36 cellular contexts compared by ENCODE assay signal in the genomic region with DNA sequence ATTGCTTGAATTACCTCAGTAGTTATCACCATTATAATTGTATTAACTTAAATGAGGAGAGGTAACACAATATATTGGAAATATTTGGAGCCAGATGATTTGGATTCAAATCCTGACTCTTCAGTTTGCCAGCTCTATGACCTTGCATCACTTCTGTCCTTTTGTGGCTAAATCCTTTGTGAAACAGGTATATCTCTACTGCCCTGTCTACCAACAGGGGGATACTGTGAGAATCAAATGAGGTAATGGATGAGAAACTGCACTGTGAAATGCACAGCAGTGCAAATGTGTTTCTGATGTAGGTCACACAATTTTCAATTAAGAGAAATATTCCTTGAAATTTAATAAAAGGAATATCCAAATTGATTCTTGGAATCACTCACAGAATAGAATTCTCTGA. TPM values are rescaled to one million over a fixed set of nuclear protein-coding genes. Genes with fewer than 3 reads are reported as not detected.
"Had no signal": no experiment of that assay in that cellular context is flagged by ENCODE, and none has a peak within 500 bp of the region (broad histone marks: within the 10 kb centered on the region; RNA-seq: fewer than 3 reads in every experiment).

No MANE protein-coding gene starts in this region.

- ATAC-seq: activated CD8-positive, alpha-beta T cell treated with anti-CD3 and anti-CD28 coated beads for 36 hours; activated naive CD4-positive, alpha-beta T cell treated with anti-CD3 and anti-CD28 coated beads, Interleukin-2, amount 50 U/mL, for 72 hours; activated T-cell treated with anti-CD3 and anti-CD28 coated beads, Interleukin-2, amount 50 U/mL, for 4 hours; activated T-cell treated with anti-CD3 and anti-CD28 coated beads, Interleukin-2, amount 50 U/mL, for 72 hours; activated T-helper 17 cell treated with anti-CD3 and anti-CD28 coated beads, Interleukin-2, amount 50 U/mL, for 72 hours; body of pancreas had no signal

- H3K27ac ChIP-seq: adrenal gland, body of pancreas, brain microvascular endothelial cell, breast epithelium, VCaP had no signal

- DNase-seq: activated B cell treated with CpG ODN at 0.5 μM for 24 hours; activated CD4-positive, alpha-beta memory T cell treated with anti-CD3 and anti-CD28 coated beads for 36 hours; activated CD4-positive, alpha-beta T cell treated with anti-CD3 and anti-CD28 coated beads for 4 hours; activated CD4-positive, alpha-beta T cell treated with anti-CD3 and anti-CD28 coated beads, Interleukin-2, amount 10 ng/mL, durations not matched to agents 24 days and 14 days; activated CD4-positive, alpha-beta T cell treated with anti-CD3 and anti-CD28 coated beads, Interleukin-2, amount 50 U/mL, for 1 hour; activated CD4-positive, alpha-beta T cell treated with anti-CD3 and anti-CD28 coated beads, Interleukin-2, amount 50 U/mL, for 4 hours; activated CD4-positive, CD25-positive, alpha-beta regulatory T cell treated with anti-CD3 and anti-CD28 coated beads, Interleukin-2, amount 50 U/mL, for 72 hours; activated CD8-positive, alpha-beta memory T cell treated with anti-CD3 and anti-CD28 coated beads, Interleukin-2, amount 50 U/mL, for 4 hours; activated CD8-positive, alpha-beta T cell treated with anti-CD3 and anti-CD28 coated beads for 36 hours; activated effector memory CD4-positive, alpha-beta T cell treated with anti-CD3 and anti-CD28 coated beads, Interleukin-2, amount 50 U/mL, for 16 hours; activated gamma-delta T cell treated with Interleukin-2 at 50 U/mL for 16 hours; activated naive CD4-positive, alpha-beta T cell; activated naive CD4-positive, alpha-beta T cell treated with anti-CD3 and anti-CD28 coated beads for 36 hours; activated naive CD4-positive, alpha-beta T cell treated with anti-CD3 and anti-CD28 coated beads, Interleukin-2, amount 50 U/mL, for 16 hours; activated naive CD8-positive, alpha-beta T cell treated with anti-CD3 and anti-CD28 coated beads for 36 hours; activated T-cell treated with anti-CD3 and anti-CD28 coated beads for 4 hours; activated T-cell treated with anti-CD3 and anti-CD28 coated beads, Interleukin-2, amount 50 U/mL, for 1 hour; activated T-cell treated with anti-CD3 and anti-CD28 coated beads, Interleukin-2, amount 50 U/mL, for 4 hours; activated T-cell treated with anti-CD3 and anti-CD28 coated beads, Interleukin-2, amount 50 U/mL, for 72 hours; adrenal gland; amniotic stem cell; aorta; body of pancreas; brain microvascular endothelial cell; central memory CD4-positive, alpha-beta T cell; T-helper 2 cell; T-helper 9 cell had no signal

- H3K9me3 ChIP-seq: adrenal gland, body of pancreas, breast epithelium had no signal

- H3K4me3 ChIP-seq: adrenal gland, body of pancreas, breast epithelium had no signal

- H3K36me3 ChIP-seq: adrenal gland, brain microvascular endothelial cell, breast epithelium had no signal

- FAIRE-seq: astrocyte, TTC549 had no signal

- H3K27me3 ChIP-seq: adrenal gland, body of pancreas, brain microvascular endothelial cell, breast epithelium had no signal

- H3K4me1 ChIP-seq: breast epithelium had no signal

RNA-seq across cellular contexts. Expression of gene CCDC54, which starts 58.8 kb away (rescaled TPM):
- total RNA-seq: activated B cell treated with CpG ODN at 0.5 μM for 24 hours; activated CD4-positive, alpha-beta memory T cell treated with anti-CD3 and anti-CD28 coated beads for 36 hours; activated CD4-positive, alpha-beta T cell treated with anti-CD3 and anti-CD28 coated beads, Interleukin-2, amount 10 ng/mL, durations not matched to agents 24 days and 14 days; activated CD8-positive, alpha-beta memory T cell treated with anti-CD3 and anti-CD28 coated beads for 36 hours; activated CD8-positive, alpha-beta T cell treated with anti-CD3 and anti-CD28 coated beads for 36 hours; activated naive CD4-positive, alpha-beta T cell treated with anti-CD3 and anti-CD28 coated beads for 36 hours; activated naive CD4-positive, alpha-beta T cell treated with anti-CD3 and anti-CD28 coated beads, Interleukin-2, amount 50 U/mL, for 72 hours; activated naive CD8-positive, alpha-beta T cell treated with anti-CD3 and anti-CD28 coated beads for 36 hours; activated T-cell treated with anti-CD3 and anti-CD28 coated beads, Interleukin-2, amount 50 U/mL, for 4 hours; activated T-cell treated with anti-CD3 and anti-CD28 coated beads, Interleukin-2, amount 50 U/mL, for 72 hours; activated T-helper 1 cell treated with anti-CD3 and anti-CD28 coated beads, Interleukin-12 subunit alpha, Interleukin-12 subunit beta, Interleukin-2, Interleukin-4 antibody, amounts not matched to agents 30 ng/mL and 10 ng/mL and 1 ng/mL, durations not matched to agents 14 hours and 24 hours and 36 hours; activated T-helper 17 cell treated with anti-CD3 and anti-CD28 coated beads, Interleukin-2, amount 50 U/mL, for 72 hours; adrenal gland; aorta; astrocyte; body of pancreas; cardiac septum had no signal
- polyA plus RNA-seq: adrenal gland, aorta had no signal
